Comparison of ENCODE assay signal across 12 cellular contexts in the genomic region with DNA sequence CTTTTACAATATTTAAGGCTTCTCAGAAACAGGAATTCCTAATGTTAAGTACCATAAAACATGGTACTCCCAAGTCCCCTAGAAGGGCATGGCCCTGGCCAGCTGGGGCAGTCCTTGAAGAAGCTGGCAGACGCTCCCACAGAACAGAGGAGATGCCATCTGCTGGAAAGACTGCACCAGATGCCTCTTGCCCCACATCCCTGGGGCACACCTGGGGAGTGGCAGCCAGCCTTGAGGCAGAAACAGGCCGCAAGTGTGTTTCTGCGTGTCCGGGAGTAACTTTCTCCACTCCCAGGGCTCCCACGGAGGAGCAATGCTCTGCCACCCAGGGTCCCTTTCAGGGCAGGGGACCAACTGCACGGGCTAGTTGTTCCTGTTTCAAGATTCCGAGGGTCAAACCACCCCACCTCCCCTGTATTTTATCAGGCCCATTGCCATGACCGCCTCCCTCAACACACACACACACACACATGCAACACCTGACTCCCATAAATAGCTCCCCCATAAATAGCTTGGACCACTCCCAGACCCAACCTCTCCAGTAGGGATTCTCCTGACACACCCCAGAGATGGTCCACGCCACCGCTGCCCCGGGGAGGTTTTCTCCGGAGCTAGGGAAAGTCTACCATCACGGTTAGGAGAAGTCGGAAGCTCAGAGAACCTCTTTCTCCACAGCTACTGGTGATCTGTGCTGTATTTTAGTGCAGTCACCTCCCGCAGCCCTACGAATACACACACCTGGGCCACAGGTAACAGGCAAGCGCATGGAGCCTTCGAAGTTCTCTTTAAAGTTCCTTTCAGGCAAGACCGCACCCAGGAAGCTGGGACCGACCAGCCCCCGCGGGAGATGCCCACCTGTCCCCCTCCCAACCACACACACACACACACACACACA. TPM values are rescaled to one million over a fixed set of nuclear protein-coding genes. Genes with fewer than 3 reads are reported as not detected.
A peak's percentile ranks its signal among the peaks of the same experiment; 100 is the strongest.
DNase-seq lines count a peak whose midpoint lies in the region; ATAC-seq, FAIRE-seq and TF ChIP-seq lines count a peak whose summit lies in the region.
"Had no signal": no experiment of that assay in that cellular context is flagged by ENCODE, and none has a peak within 500 bp of the region (broad histone marks: within the 10 kb centered on the region; RNA-seq: fewer than 3 reads in every experiment).

No MANE protein-coding gene starts in this region.

- no peaks in the 10 kb centered on the region for H3F3A ChIP-seq in GM23338 (replicated peaks; ENCODE audit: low read depth)

- intact Hi-C loops in head of caudate nucleus (cut with DNase I) = loop anchor here (5.0 kb wide), 2 partner anchors 150 to 170 kb away; no protein-coding TSS in a partner anchor

- H3K4me3 Mint-ChIP-seq in GM23338 = peak overlapping the region; percentile 73

- no peaks in the 10 kb centered on the region for H3K4me1 ChIP-seq in GM23338 (ENCODE audit: insufficient read depth)
- peaks cover 32% of the 10 kb centered on the region for H3K4me1 ChIP-seq in skeletal muscle satellite cell (ENCODE audit: control insufficient read depth, insufficient read depth, low read length)
- H3K4me1 ChIP-seq: parathyroid adenoma had no signal

- no peaks in the 10 kb centered on the region for H3K36me3 ChIP-seq in GM23338 (ENCODE audit: insufficient read depth)
- H3K36me3 ChIP-seq in skeletal muscle satellite cell (ENCODE audit: insufficient read depth, low read length) = no peaks in the 10 kb centered on the region

- H3K4me3 ChIP-seq in GM23338 (peak overlapping the region; percentile 73), skeletal muscle satellite cell (ENCODE audit: low read length) (peak overlapping the region; percentile 94)

- H3K4me2 ChIP-seq in GM23338 = peak overlapping the region; percentile 84
- peak overlapping the region; percentile 92 for H3K4me2 ChIP-seq in skeletal muscle satellite cell (ENCODE audit: low read length)

- TF ChIP-seq POLR2A in GM12891 (IDR thresholded peaks at IDR 0.05; ENCODE audit: low read depth, low read length) = no peak

- H3K27ac Mint-ChIP-seq in GM23338 = no peak overlapping the region

- peaks cover 6% of the 10 kb centered on the region; the same call in 2 of the 3 replicates for H3K4me1 Mint-ChIP-seq in GM23338

- H2AFZ ChIP-seq in GM23338 = peak overlapping the region; percentile 93

- H3K79me2 ChIP-seq in GM23338 (replicated peaks; ENCODE audit: insufficient read depth) = no peaks in the 10 kb centered on the region
- H3K79me2 ChIP-seq: parathyroid adenoma had no signal

- peaks cover 26% of the 10 kb centered on the region for H3K27me3 Mint-ChIP-seq in GM23338 (ENCODE audit: insufficient read depth, low read depth, poor library complexity)

- TF ChIP-seq CTCF in GM23338 (conservative IDR thresholded peaks at IDR 0.05; ENCODE audit: low read depth in 2 of 2) = peak in 1 of 2 experiments; percentile 18; a peak in 1 of 4 replicates

- peak; percentile 14 for ATAC-seq in GM23338
- ATAC-seq in GM18909 (IDR thresholded peaks at IDR 0.05; ENCODE audit: poor library complexity, unreplicated experiment) = no peak

- H3K36me3 Mint-ChIP-seq in GM23338 (ENCODE audit: low read depth) = no peaks in the 10 kb centered on the region

- H3K27me3 ChIP-seq in GM23338 (ENCODE audit: insufficient read depth) (peaks cover 29% of the 10 kb centered on the region), skeletal muscle satellite cell (ENCODE audit: control insufficient read depth, insufficient read depth, low read length) (peaks cover 2% of the 10 kb centered on the region)

- H3K9ac ChIP-seq in skeletal muscle satellite cell (ENCODE audit: low read depth, low read length) = peak overlapping the region; percentile 88
- H3K9ac ChIP-seq: parathyroid adenoma had no signal

- DNase-seq in GM23338 (ENCODE audit: low spot score) (peak; percentile 40), SK-MEL-5 (ENCODE audit: low read depth, low spot score) (peak; percentile 18), head of caudate nucleus (peak in 38 of 42 donors; percentile 28 to 79 (median 60)), GM12891 (ENCODE audit: insufficient read length, low spot score) (no peak), KG1 (lab: John Stamatoyannopoulos, UW) (no peak)
- DNase-seq in effector CD8-positive, alpha-beta T cell (lab: John Stamatoyannopoulos, UW) = no peak
- DNase-seq: activated CD4-positive, CD25-positive, alpha-beta regulatory T cell treated with anti-CD3 and anti-CD28 coated beads, Interleukin-2, amount 50 U/mL, for 72 hours; MV-4-11 had no signal

- no peaks in the 10 kb centered on the region for H3K9me2 ChIP-seq in GM23338 (ENCODE audit: insufficient read depth)

- in situ Hi-C loops in SK-MEL-5 (cut with HindIII; ENCODE audit: low pct_unique_long_range_greater_than_20kb, low sequenced_read_pairs) = no loop called here

- H3K9me3 Mint-ChIP-seq in GM23338 = no peaks in the 10 kb centered on the region; the same call in 2 of the 3 replicates

- no peak overlapping the region for H3K27ac ChIP-seq in GM23338 (ENCODE audit: low read depth)
- H3K27ac ChIP-seq: parathyroid adenoma had no signal

- no peaks in the 10 kb centered on the region for H4K20me1 ChIP-seq in GM23338 (replicated peaks; ENCODE audit: insufficient read depth)

- no peaks in the 10 kb centered on the region for H3K9me3 ChIP-seq in skeletal muscle satellite cell (replicated peaks; ENCODE audit: low read length)

- no peak for FAIRE-seq in GM12891 (lab: Jason Lieb, UNC)
- FAIRE-seq: colon had no signal

TF ChIP-seq in GM12891, 5 proteins besides CTCF, POLR2A, EP300 and RAD21:
- TF ChIP-seq TAF1 (IDR thresholded peaks at IDR 0.05; ENCODE audit: low read depth, low read length) (no peak), SPI1 (IDR thresholded peaks at IDR 0.05; ENCODE audit: low read depth, low read length) (no peak), POLR2AphosphoS5 (IDR thresholded peaks at IDR 0.05; ENCODE audit: low read depth, low read length) (no peak), POU2F2 (IDR thresholded peaks at IDR 0.05; ENCODE audit: low read depth, low read length) (no peak), PAX5 (IDR thresholded peaks at IDR 0.05; ENCODE audit: insufficient read depth, low read length, severe bottlenecking) (no peak)

RNA-seq across cellular contexts. Expression of a gene that starts 1.5 kb away (rescaled TPM):
- total RNA-seq in GM23338 (2014; rRNA removed; shearing (Covaris generic)) = 10.5 and 17.2 TPM in 2 replicates
- 6.9 and 8.2 TPM in 2 replicates for polyA plus RNA-seq in GM23338 (2016; fragmentation: Nextera tagmentation; extraction: Ambion mirVana)
- total RNA-seq in SK-MEL-5 (2014; rRNA removed; shearing (Covaris generic)) = 23.4 and 26.0 TPM in 2 replicates
- polyA plus RNA-seq in SK-MEL-5 (2015; cell fraction: cytosol; rRNA removed) = 45.5 and 59.6 TPM in 2 replicates
- polyA plus RNA-seq in SK-MEL-5 (2015; cell fraction: nucleus; rRNA removed) = 11.7 and 15.5 TPM in 2 replicates
- 30.1 and 38.5 TPM in 2 replicates for total RNA-seq in skeletal muscle satellite cell (2012; rRNA removed)
- not detected for polyA plus RNA-seq in GM12891 (2012; ENCODE audit: low read depth, missing spikeins)

Comparison
In these comparisons a context has a peak if more than half of its experiments do, and no peak if none do; other contexts are left out.
1. DNase-seq: peak in GM23338 (single experiment), SK-MEL-5 (single experiment) and head of caudate nucleus (38 of 42); none in effector CD8-positive, alpha-beta T cell (single experiment), GM12891 (single experiment) and KG1 (single experiment).